In the genomic region with DNA sequence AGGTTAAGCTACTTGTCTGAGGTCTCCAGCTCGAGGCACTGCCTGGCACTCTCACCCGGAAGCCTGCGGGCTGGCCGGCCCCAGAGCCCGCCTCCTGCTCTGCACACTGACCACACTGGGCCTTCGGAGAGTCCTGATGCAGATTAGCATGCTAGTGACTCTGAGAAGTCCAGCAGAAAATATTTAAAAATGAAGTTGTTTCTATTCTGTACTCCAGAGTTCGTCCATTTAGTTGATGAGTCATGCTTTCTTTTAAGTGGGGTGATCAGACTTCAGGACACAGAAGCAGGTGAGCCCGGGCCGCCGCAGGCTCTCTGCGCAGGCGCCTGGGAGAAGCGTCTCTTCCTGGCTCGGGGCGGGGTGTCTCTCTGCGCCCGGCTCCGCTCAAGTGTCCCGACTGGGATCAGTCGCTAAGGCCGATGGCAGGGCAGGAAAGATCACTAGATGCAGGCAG, we compare ENCODE assay signal across 9 cellular contexts. TPM values are rescaled to one million over a fixed set of nuclear protein-coding genes. Genes with fewer than 3 reads are reported as not detected.
DNase-seq lines count a peak whose midpoint lies in the region; ATAC-seq and TF ChIP-seq lines count a peak whose summit lies in the region.
"Had no signal": no experiment of that assay in that cellular context is flagged by ENCODE, and none has a peak within 500 bp of the region (broad histone marks: within the 10 kb centered on the region; RNA-seq: fewer than 3 reads in every experiment).

No MANE protein-coding gene starts in this region.

- H3K23ac ChIP-seq in trophoblast cell (ENCODE audit: low read length) = no peak overlapping the region

- H4K12ac ChIP-seq in trophoblast cell (ENCODE audit: low read depth, low read length) = no peak overlapping the region

- CTCF ChIA-PET in activated CD8-positive, alpha-beta memory T cell treated with anti-CD3 and anti-CD28 coated beads, Interleukin-2, amount 10 ng/mL, durations not matched to agents 7 days and 5 days (lab: Charles Lee) = no interaction called here
- CTCF ChIA-PET in activated CD4-positive, alpha-beta memory T cell treated with anti-CD3 and anti-CD28 coated beads, Interleukin-2, amount 10 ng/mL, durations not matched to agents 7 days and 5 days (lab: Charles Lee) = no interaction called here

- no peak overlapping the region for H3K4me2 ChIP-seq in trophoblast cell (ENCODE audit: low read length)

- H3K9me3 Mint-ChIP-seq in activated CD8-positive, alpha-beta memory T cell treated with anti-CD3 and anti-CD28 coated beads, Interleukin-2, amount 10 ng/mL, durations not matched to agents 7 days and 5 days (ENCODE audit: low read depth) = no peaks in the 10 kb centered on the region
- H3K9me3 Mint-ChIP-seq in activated CD4-positive, alpha-beta memory T cell treated with anti-CD3 and anti-CD28 coated beads, Interleukin-2, amount 10 ng/mL, durations not matched to agents 7 days and 5 days = no peaks in the 10 kb centered on the region

- H2BK120ac ChIP-seq in trophoblast cell (ENCODE audit: insufficient read depth, low read length, poor library complexity) = peak overlapping the region; percentile 14

- no peaks in the 10 kb centered on the region for H3K27me3 ChIP-seq in trophoblast cell (ENCODE audit: insufficient read depth, low read length)

- no peaks in the 10 kb centered on the region for H3K36me3 Mint-ChIP-seq in activated CD8-positive, alpha-beta memory T cell treated with anti-CD3 and anti-CD28 coated beads, Interleukin-2, amount 10 ng/mL, durations not matched to agents 7 days and 5 days
- no peaks in the 10 kb centered on the region for H3K36me3 Mint-ChIP-seq in activated CD4-positive, alpha-beta memory T cell treated with anti-CD3 and anti-CD28 coated beads, Interleukin-2, amount 10 ng/mL, durations not matched to agents 7 days and 5 days (ENCODE audit: low read depth)

- peak overlapping the region; percentile 13 for H3K4me3 ChIP-seq in fibroblast of villous mesenchyme (ENCODE audit: low read depth, low read length)
- H3K4me3 ChIP-seq in trophoblast cell (ENCODE audit: low read depth, low read length) = no peak overlapping the region

- POLR2A ChIA-PET in activated CD4-positive, alpha-beta memory T cell treated with anti-CD3 and anti-CD28 coated beads, Interleukin-2, amount 10 ng/mL, durations not matched to agents 7 days and 5 days (lab: Charles Lee) = no interaction called here

- no peak overlapping the region for H3K9ac ChIP-seq in trophoblast cell (ENCODE audit: low read length)

- H3K14ac ChIP-seq in trophoblast cell (ENCODE audit: low read length) = peak overlapping the region; percentile 10

- peaks cover 16% of the 10 kb centered on the region for H3K79me1 ChIP-seq in trophoblast cell (ENCODE audit: low read length)

- DNase-seq in activated CD8-positive, alpha-beta memory T cell treated with anti-CD3 and anti-CD28 coated beads, Interleukin-2, amount 10 ng/mL, durations not matched to agents 7 days and 5 days = peak; percentile 53
- no peak for DNase-seq in activated CD8-positive, alpha-beta memory T cell treated with anti-CD3 and anti-CD28 coated beads for 24 hours
- DNase-seq in activated CD4-positive, alpha-beta memory T cell treated with anti-CD3 and anti-CD28 coated beads, Interleukin-2, amount 10 ng/mL, durations not matched to agents 7 days and 5 days = peak; percentile 58
- peak; percentile 25 for DNase-seq in fibroblast of villous mesenchyme (ENCODE audit: low read depth)
- DNase-seq in trophoblast cell = peak in 1 of 2 donors; percentile 60
- DNase-seq in activated gamma-delta T cell treated with Interleukin-2 at 50 U/mL for 16 hours = no peak
- DNase-seq in GM03348 (ENCODE audit: low spot score) = no peak
- DNase-seq: DND-41 had no signal

- H3K79me2 ChIP-seq in trophoblast cell (ENCODE audit: control insufficient read depth, insufficient read depth, low read length, poor library complexity) = no peaks in the 10 kb centered on the region

- peak; percentile 74 for ATAC-seq in activated CD8-positive, alpha-beta memory T cell treated with anti-CD3 and anti-CD28 coated beads, Interleukin-2, amount 10 ng/mL, durations not matched to agents 7 days and 5 days
- no peak for ATAC-seq in GM19035 (IDR thresholded peaks at IDR 0.05; ENCODE audit: unreplicated experiment)

- no peak overlapping the region for H2AFZ ChIP-seq in trophoblast cell (ENCODE audit: insufficient read depth, low read length, poor library complexity)

- H3K4ac ChIP-seq in trophoblast cell (ENCODE audit: low read depth, low read length) = no peak overlapping the region

- no peaks in the 10 kb centered on the region for H3K9me3 ChIP-seq in trophoblast cell (ENCODE audit: insufficient read depth, low read depth, low read length)

- no peak overlapping the region for H4K91ac ChIP-seq in trophoblast cell (ENCODE audit: low read depth, low read length)

- peak overlapping the region; percentile 36 for H2BK5ac ChIP-seq in trophoblast cell (ENCODE audit: low read depth, low read length, poor library complexity)

- H3K27ac Mint-ChIP-seq in activated CD8-positive, alpha-beta memory T cell treated with anti-CD3 and anti-CD28 coated beads, Interleukin-2, amount 10 ng/mL, durations not matched to agents 7 days and 5 days = no peak overlapping the region
- no peak overlapping the region for H3K27ac Mint-ChIP-seq in activated CD4-positive, alpha-beta memory T cell treated with anti-CD3 and anti-CD28 coated beads, Interleukin-2, amount 10 ng/mL, durations not matched to agents 7 days and 5 days

- no CpG with 5 or more reads among the region's 21 CpGs for WGBS in trophoblast cell (ENCODE audit: extremely low coverage, insufficient coverage, insufficient read length)

- peak overlapping the region; percentile 29 for H3K27ac ChIP-seq in trophoblast cell (ENCODE audit: low read depth, low read length)

- H3K36me3 ChIP-seq in trophoblast cell (ENCODE audit: control insufficient read depth in 1 of 2, insufficient read depth in 2 of 2, low read length in 2 of 2) = no peaks in the 10 kb centered on the region

- no peak overlapping the region for H3K18ac ChIP-seq in trophoblast cell (ENCODE audit: low read length)

- H3K4me1 Mint-ChIP-seq in activated CD8-positive, alpha-beta memory T cell treated with anti-CD3 and anti-CD28 coated beads, Interleukin-2, amount 10 ng/mL, durations not matched to agents 7 days and 5 days = no peaks in the 10 kb centered on the region
- peaks cover 7% of the 10 kb centered on the region for H3K4me1 Mint-ChIP-seq in activated CD4-positive, alpha-beta memory T cell treated with anti-CD3 and anti-CD28 coated beads, Interleukin-2, amount 10 ng/mL, durations not matched to agents 7 days and 5 days

- no peak overlapping the region for H2AK5ac ChIP-seq in trophoblast cell (ENCODE audit: low read length)

- peak overlapping the region; percentile 62 for H4K8ac ChIP-seq in trophoblast cell (ENCODE audit: low read depth, low read length)

- no peak overlapping the region for H3K4me3 Mint-ChIP-seq in activated CD8-positive, alpha-beta memory T cell treated with anti-CD3 and anti-CD28 coated beads, Interleukin-2, amount 10 ng/mL, durations not matched to agents 7 days and 5 days
- no peak overlapping the region for H3K4me3 Mint-ChIP-seq in activated CD4-positive, alpha-beta memory T cell treated with anti-CD3 and anti-CD28 coated beads, Interleukin-2, amount 10 ng/mL, durations not matched to agents 7 days and 5 days

- TF ChIP-seq CTCF in fibroblast of villous mesenchyme (IDR thresholded peaks at IDR 0.05; ENCODE audit: insufficient read depth, low read depth, low read length) = no peak

- peak overlapping the region; percentile 68 for H2BK12ac ChIP-seq in trophoblast cell (ENCODE audit: low read length)

- H3K4me1 ChIP-seq in trophoblast cell (ENCODE audit: control insufficient read depth in 1 of 2, insufficient read depth in 2 of 2, low read length in 2 of 2) = peaks cover 22 to 34% of the 10 kb centered on the region in 2 experiments

- peaks cover 10% of the 10 kb centered on the region for H3K27me3 Mint-ChIP-seq in activated CD8-positive, alpha-beta memory T cell treated with anti-CD3 and anti-CD28 coated beads, Interleukin-2, amount 10 ng/mL, durations not matched to agents 7 days and 5 days
- peaks cover 2% of the 10 kb centered on the region for H3K27me3 Mint-ChIP-seq in activated CD4-positive, alpha-beta memory T cell treated with anti-CD3 and anti-CD28 coated beads, Interleukin-2, amount 10 ng/mL, durations not matched to agents 7 days and 5 days

RNA-seq across cellular contexts. Expression of a gene that starts 32.5 kb away (rescaled TPM):
- total RNA-seq in activated CD8-positive, alpha-beta memory T cell treated with anti-CD3 and anti-CD28 coated beads, Interleukin-2, amount 10 ng/mL, durations not matched to agents 7 days and 5 days = not detected
- not detected for total RNA-seq in activated CD4-positive, alpha-beta memory T cell treated with anti-CD3 and anti-CD28 coated beads, Interleukin-2, amount 10 ng/mL, durations not matched to agents 7 days and 5 days
- total RNA-seq in fibroblast of villous mesenchyme = not detected in 2 replicates
- 0.10 TPM in 1 of 2 replicates, not detected in the other for polyA plus RNA-seq in trophoblast cell (2013)

Comparison
In these comparisons a context has a peak if more than half of its experiments do, and no peak if none do; other contexts are left out.
1. DNase-seq: peak in activated CD8-positive, alpha-beta memory T cell treated with anti-CD3 and anti-CD28 coated beads, Interleukin-2, amount 10 ng/mL, durations not matched to agents 7 days and 5 days (single experiment), activated CD4-positive, alpha-beta memory T cell treated with anti-CD3 and anti-CD28 coated beads, Interleukin-2, amount 10 ng/mL, durations not matched to agents 7 days and 5 days (single experiment) and fibroblast of villous mesenchyme (single experiment); none in activated CD8-positive, alpha-beta memory T cell treated with anti-CD3 and anti-CD28 coated beads for 24 hours (single experiment), activated gamma-delta T cell treated with Interleukin-2 at 50 U/mL for 16 hours (single experiment) and GM03348 (single experiment).